10 cellular contexts compared by ENCODE assay signal in genomic region chr12:6462234-6462995, GRCh38. TPM values are rescaled to one million over a fixed set of nuclear protein-coding genes. Genes with fewer than 3 reads are reported as not detected.
DNase-seq lines count a peak whose midpoint lies in the region; ATAC-seq and TF ChIP-seq lines count a peak whose summit lies in the region.
"Had no signal": no experiment of that assay in that cellular context is flagged by ENCODE, and none has a peak within 500 bp of the region (broad histone marks: within the 10 kb centered on the region; RNA-seq: fewer than 3 reads in every experiment).

No MANE protein-coding gene starts in this region.

- peak overlapping the region; percentile 74 for H3K4me3 Mint-ChIP-seq in activated CD4-positive, alpha-beta memory T cell treated with anti-CD3 and anti-CD28 coated beads, Interleukin-2, amount 10 ng/mL, durations not matched to agents 7 days and 5 days

- intact Hi-C loops in right lobe of liver (cut with DNase I): loop anchor here in 1 of 2 donors (5.0 kb wide), 1 partner anchor 40 kb away; no protein-coding TSS in a partner anchor
- intact Hi-C loops in left lung (cut with DNase I): no loop called here
- intact Hi-C loops in upper lobe of right lung (cut with DNase I): loop anchor here (10.0 kb wide), 1 partner anchor 138 kb away; no protein-coding TSS in a partner anchor

- no peaks in the 10 kb centered on the region for H3K27me3 Mint-ChIP-seq in activated CD4-positive, alpha-beta memory T cell treated with anti-CD3 and anti-CD28 coated beads, Interleukin-2, amount 10 ng/mL, durations not matched to agents 7 days and 5 days

- peaks cover 10 to 67% (median 57%) of the 10 kb centered on the region in 4 donors for H3K36me3 ChIP-seq in liver (ENCODE audit: control insufficient read depth in 4 of 4, insufficient read depth in 3 of 4, low read depth in 1 of 4, low read length in 3 of 4)
- peaks cover 0 to 84% (median 40%) of the 10 kb centered on the region in 4 donors for H3K36me3 ChIP-seq in right lobe of liver
- peaks cover 0 to 85% of the 10 kb centered on the region in 2 donors for H3K36me3 ChIP-seq in left lung
- peaks cover 78% of the 10 kb centered on the region for H3K36me3 ChIP-seq in upper lobe of right lung

- ATAC-seq in right lobe of liver (no peak), left lung (no peak), upper lobe of right lung (no peak), GM21360 (IDR thresholded peaks at IDR 0.05; ENCODE audit: unreplicated experiment) (no peak)

- DNase-seq in right lobe of liver: no peak
- peak; percentile 51 for DNase-seq in activated CD4-positive, alpha-beta memory T cell treated with anti-CD3 and anti-CD28 coated beads, Interleukin-2, amount 10 ng/mL, durations not matched to agents 7 days and 5 days
- DNase-seq in left lung: no peak
- no peak for DNase-seq in upper lobe of right lung
- no peak for DNase-seq in NCI-H1092 treated with DMSO at 0.1 percent for 48 hours (lab: John Stamatoyannopoulos, UW)
- DNase-seq in hypothalamus (lab: John Stamatoyannopoulos, UW): no peak
- DNase-seq: BE2C had no signal

- no peak for TF ChIP-seq POLR2A in right lobe of liver (IDR thresholded peaks at IDR 0.05)

- TF ChIP-seq RAD21 in liver (IDR thresholded peaks at IDR 0.05): no peak

- H3K27ac ChIP-seq in liver (ENCODE audit: low read depth in 1 of 2, low read length in 2 of 2) (peak overlapping the region; percentile 4 to 57), right lobe of liver (peak overlapping the region in 1 of 3 donors; percentile 43), left lung (peak overlapping the region; percentile 37 to 87), upper lobe of right lung (peak overlapping the region; percentile 74)
- H3K27ac ChIP-seq: cardiac muscle cell had no signal

- 91% methylated on average over 14 of the region's 14 CpGs for WGBS in liver
- 66% methylated on average over 8 of the region's 14 CpGs for WGBS in right lobe of liver (ENCODE audit: insufficient coverage, low coverage, low lambda C conversion rate, missing lambda C conversion rate)

- no peak overlapping the region for H3K9ac ChIP-seq in liver (ENCODE audit: low read depth in 1 of 2, low read length in 2 of 2)

- no peak overlapping the region for H3K4me3 ChIP-seq in liver (ENCODE audit: low read depth in 1 of 3, low read length in 3 of 3)
- no peak overlapping the region for H3K4me3 ChIP-seq in right lobe of liver
- no peak overlapping the region for H3K4me3 ChIP-seq in left lung
- H3K4me3 ChIP-seq in upper lobe of right lung: no peak overlapping the region
- H3K4me3 ChIP-seq: cardiac muscle cell had no signal

- peaks cover 88% of the 10 kb centered on the region for H3K36me3 Mint-ChIP-seq in activated CD4-positive, alpha-beta memory T cell treated with anti-CD3 and anti-CD28 coated beads, Interleukin-2, amount 10 ng/mL, durations not matched to agents 7 days and 5 days (ENCODE audit: low read depth)

- TF ChIP-seq CTCF in liver (IDR thresholded peaks at IDR 0.05; ENCODE audit: low read depth, low read length, missing input control) (no peak), right lobe of liver (IDR thresholded peaks at IDR 0.05) (no peak), left lung (IDR thresholded peaks at IDR 0.05) (no peak), upper lobe of right lung (IDR thresholded peaks at IDR 0.05) (no peak)

- POLR2A ChIA-PET in activated CD4-positive, alpha-beta memory T cell treated with anti-CD3 and anti-CD28 coated beads, Interleukin-2, amount 10 ng/mL, durations not matched to agents 7 days and 5 days (lab: Charles Lee): interaction anchor here (0.7 to 21.3 kb wide), 19 partner anchors 8 to 410 kb away, joined by 3 to 298 read pairs (median 20); partner anchors contain the start of genes CD27, GAPDH, MRPL51 and NOP2

- peak overlapping the region; percentile 98 for H3K27ac Mint-ChIP-seq in activated CD4-positive, alpha-beta memory T cell treated with anti-CD3 and anti-CD28 coated beads, Interleukin-2, amount 10 ng/mL, durations not matched to agents 7 days and 5 days

- H3K27me3 ChIP-seq in liver (ENCODE audit: control insufficient read depth in 4 of 4, insufficient read depth in 4 of 4, low read length in 3 of 4) (no peaks in the 10 kb centered on the region), right lobe of liver (no peaks in the 10 kb centered on the region), left lung (no peaks in the 10 kb centered on the region), upper lobe of right lung (no peaks in the 10 kb centered on the region)
- H3K27me3 ChIP-seq: BE2C, cardiac muscle cell had no signal

- no peaks in the 10 kb centered on the region for H3K9me3 ChIP-seq in liver (ENCODE audit: control insufficient read depth in 4 of 4, low read length in 3 of 4)
- H3K9me3 ChIP-seq in right lobe of liver: no peaks in the 10 kb centered on the region
- H3K9me3 ChIP-seq in left lung: no peaks in the 10 kb centered on the region
- no peaks in the 10 kb centered on the region for H3K9me3 ChIP-seq in upper lobe of right lung
- H3K9me3 ChIP-seq: BE2C had no signal

- H3K4me1 Mint-ChIP-seq in activated CD4-positive, alpha-beta memory T cell treated with anti-CD3 and anti-CD28 coated beads, Interleukin-2, amount 10 ng/mL, durations not matched to agents 7 days and 5 days: peaks cover 85% of the 10 kb centered on the region

- peaks cover 0 to 3% (median under 1%) of the 10 kb centered on the region in 4 donors for H3K4me1 ChIP-seq in liver (ENCODE audit: control insufficient read depth in 4 of 4, insufficient read depth in 4 of 4, low read length in 3 of 4)
- peaks cover 0 to 4% (median 2%) of the 10 kb centered on the region in 4 donors for H3K4me1 ChIP-seq in right lobe of liver
- H3K4me1 ChIP-seq in left lung: peaks cover 3 to 67% of the 10 kb centered on the region in 2 donors
- H3K4me1 ChIP-seq in upper lobe of right lung: peaks cover 28% of the 10 kb centered on the region
- H3K4me1 ChIP-seq: BE2C had no signal

- CTCF ChIA-PET in activated CD4-positive, alpha-beta memory T cell treated with anti-CD3 and anti-CD28 coated beads, Interleukin-2, amount 10 ng/mL, durations not matched to agents 7 days and 5 days (lab: Charles Lee): interaction anchor here (0.9 to 4.3 kb wide), 10 partner anchors 8 to 127 kb away, joined by 3 to 36 read pairs (median 4); partner anchors contain the start of genes TAPBPL and VAMP1

- H3K9me3 Mint-ChIP-seq in activated CD4-positive, alpha-beta memory T cell treated with anti-CD3 and anti-CD28 coated beads, Interleukin-2, amount 10 ng/mL, durations not matched to agents 7 days and 5 days: no peaks in the 10 kb centered on the region

RNA-seq across cellular contexts. Expression of gene VAMP1, which starts 8.1 kb away (rescaled TPM):
- total RNA-seq in liver: 1 to 10 TPM; 5.8 to 6.4 TPM
- 1 to 10 TPM; 2.4 to 4.2 TPM for polyA plus RNA-seq in liver
- total RNA-seq in right lobe of liver: 1 to 10 TPM; 3.5 to 6.5 (median 6.0) TPM
- total RNA-seq in activated CD4-positive, alpha-beta memory T cell treated with anti-CD3 and anti-CD28 coated beads, Interleukin-2, amount 10 ng/mL, durations not matched to agents 7 days and 5 days: 10 to 100 TPM; 45.1 to 50.9 TPM
- 1 to 10 TPM; 6.3 to 9.4 TPM for total RNA-seq in left lung
- total RNA-seq in upper lobe of right lung: 6.3 TPM

RNA-seq across cellular contexts. Expression of gene TAPBPL, which starts 10.6 kb away (rescaled TPM):
- 10 to 100 TPM in 1 of 2 donors, 1 to 10 TPM in 1; 9.5 to 32.9 TPM for total RNA-seq in liver
- polyA plus RNA-seq in liver: 10 to 100 TPM; 16.5 to 21.5 TPM
- 10 to 100 TPM; 13.8 to 29.3 (median 21.4) TPM for total RNA-seq in right lobe of liver
- 10 to 100 TPM; 45.0 to 49.0 TPM for total RNA-seq in activated CD4-positive, alpha-beta memory T cell treated with anti-CD3 and anti-CD28 coated beads, Interleukin-2, amount 10 ng/mL, durations not matched to agents 7 days and 5 days
- 10 to 100 TPM; 18.2 to 33.8 TPM for total RNA-seq in left lung
- 28.4 TPM for total RNA-seq in upper lobe of right lung

RNA-seq across cellular contexts. Expression of gene CD27, which starts 17.7 kb away (rescaled TPM):
- total RNA-seq in liver (under 1 TPM; 0.28 to 0.67 TPM), right lobe of liver (1 to 10 TPM in 1 of 6 experiments, under 1 TPM in 4, not detected in 1; 0.33 to 1.2 (median 0.68) TPM), left lung (1 to 10 TPM; 1.4 to 1.6 TPM), upper lobe of right lung (1.5 TPM)
- 1 to 10 TPM in 1 of 2 donors, under 1 TPM in 1; 0.58 to 2.5 TPM for polyA plus RNA-seq in liver
- total RNA-seq in activated CD4-positive, alpha-beta memory T cell treated with anti-CD3 and anti-CD28 coated beads, Interleukin-2, amount 10 ng/mL, durations not matched to agents 7 days and 5 days: 10 to 100 TPM; 39.9 to 43.4 TPM
- total RNA-seq: cardiac muscle cell had no signal

RNA-seq across cellular contexts. Expression of gene MRPL51, which starts 30.6 kb away (rescaled TPM):
- total RNA-seq in liver: 10 to 100 TPM; 37.6 to 38.6 TPM
- polyA plus RNA-seq in liver: 100 to 1,000 TPM in 1 of 2 donors, 10 to 100 TPM in 1; 57.4 to 163 TPM
- 100 to 1,000 TPM in 1 of 6 experiments, 10 to 100 TPM in 5; 38.2 to 104 (median 80.2) TPM for total RNA-seq in right lobe of liver
- 100 to 1,000 TPM; 204 to 208 TPM for total RNA-seq in activated CD4-positive, alpha-beta memory T cell treated with anti-CD3 and anti-CD28 coated beads, Interleukin-2, amount 10 ng/mL, durations not matched to agents 7 days and 5 days
- 100 to 1,000 TPM; 135 to 141 TPM for total RNA-seq in left lung
- 114 TPM for total RNA-seq in upper lobe of right lung

RNA-seq across cellular contexts. Expression of gene NCAPD2, which starts 31.5 kb away (rescaled TPM):
- total RNA-seq in liver (10 to 100 TPM in 1 of 2 donors, 1 to 10 TPM in 1; 10.0 to 55.1 TPM), right lobe of liver (10 to 100 TPM in 2 of 6 experiments, 1 to 10 TPM in 4; 6.2 to 40.9 (median 8.4) TPM), left lung (10 to 100 TPM; 23.1 to 29.4 TPM), upper lobe of right lung (26.7 TPM)
- 1 to 10 TPM; 2.0 to 4.9 TPM for polyA plus RNA-seq in liver
- 100 to 1,000 TPM; 153 to 156 TPM for total RNA-seq in activated CD4-positive, alpha-beta memory T cell treated with anti-CD3 and anti-CD28 coated beads, Interleukin-2, amount 10 ng/mL, durations not matched to agents 7 days and 5 days

Comparison
In these comparisons a context has a peak if more than half of its experiments do, and no peak if none do; other contexts are left out.
1. RNA of gene CD27, which starts 17.7 kb away (total RNA-seq): 39.9 to 43.4 TPM in activated CD4-positive, alpha-beta memory T cell treated with anti-CD3 and anti-CD28 coated beads, Interleukin-2, amount 10 ng/mL, durations not matched to agents 7 days and 5 days; 1.4 to 1.6 TPM in left lung, 1.5 TPM in upper lobe of right lung (single experiment), 0.33 to 1.2 TPM in right lobe of liver and 0.28 to 0.67 TPM in liver; every median in the first group is over 10 times any median in the second.